ENCODE assay signal across 8 cellular contexts in the genomic region with DNA sequence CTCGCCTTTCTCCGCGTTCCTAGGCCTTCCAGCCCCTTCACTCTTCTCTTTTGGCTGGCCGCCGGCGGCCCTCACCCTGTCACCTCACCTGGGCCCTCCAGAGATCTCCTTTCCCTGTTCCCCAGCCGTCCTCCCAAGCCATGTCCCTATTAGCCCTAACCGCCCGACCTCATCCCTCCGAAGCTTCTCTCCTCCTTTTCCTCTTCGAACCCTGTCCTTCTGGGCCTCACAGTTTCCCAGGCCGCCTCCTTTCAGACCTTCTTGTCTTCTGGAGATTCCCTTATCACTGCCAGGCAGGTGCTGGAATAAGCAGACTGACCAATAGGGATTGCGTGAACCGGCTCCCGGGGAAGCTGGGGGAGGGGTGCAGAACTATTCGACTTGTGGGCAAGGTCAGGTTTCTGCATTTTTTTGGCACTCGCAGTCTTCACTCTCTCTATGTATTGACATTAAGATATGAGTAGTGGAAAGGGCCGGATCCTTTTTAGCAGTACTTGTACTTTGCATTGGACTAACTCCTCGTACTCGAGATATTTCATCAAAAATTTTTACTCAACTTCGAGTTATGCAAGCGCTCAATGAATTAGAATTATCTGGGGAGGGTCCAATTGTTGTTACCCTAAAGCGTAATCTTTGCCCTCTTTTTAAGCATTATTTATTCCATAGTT. TPM values are rescaled to one million over a fixed set of nuclear protein-coding genes. Genes with fewer than 3 reads are reported as not detected.
DNase-seq lines count a peak whose midpoint lies in the region; ATAC-seq and TF ChIP-seq lines count a peak whose summit lies in the region.

No MANE protein-coding gene starts in this region.

- H3K27ac ChIP-seq in OCI-LY1 (ENCODE audit: low read depth, low read length, poor library complexity, severe bottlenecking) (peak overlapping the region; percentile 51), trophoblast cell (ENCODE audit: low read depth, low read length) (peak overlapping the region; percentile 55)

- H3K36me3 ChIP-seq in OCI-LY1 (ENCODE audit: insufficient read depth, low read length) (no peaks in the 10 kb centered on the region), trophoblast cell (ENCODE audit: control insufficient read depth in 1 of 2, insufficient read depth in 2 of 2, low read length in 2 of 2) (peaks cover 0 to 2% of the 10 kb centered on the region in 2 experiments)

- peak overlapping the region; percentile 97 for H3K4me2 ChIP-seq in OCI-LY1 (ENCODE audit: low read length)
- H3K4me2 ChIP-seq in trophoblast cell (ENCODE audit: low read length), result peak overlapping the region; percentile 54

- no peak overlapping the region for H2AK5ac ChIP-seq in trophoblast cell (ENCODE audit: low read length)

- peak overlapping the region; percentile 97 for H3K4me3 Mint-ChIP-seq in HFFc6

- H4K20me1 ChIP-seq in OCI-LY1 (ENCODE audit: insufficient read depth, low read length), result no peaks in the 10 kb centered on the region

- H3K4me1 Mint-ChIP-seq in HFFc6 (ENCODE audit: low read depth), result peaks cover 27% of the 10 kb centered on the region

- H3K79me2 ChIP-seq in OCI-LY1 (ENCODE audit: insufficient read depth, low read length), result peaks cover 17% of the 10 kb centered on the region
- H3K79me2 ChIP-seq in trophoblast cell (ENCODE audit: control insufficient read depth, insufficient read depth, low read length, poor library complexity), result peaks cover 5% of the 10 kb centered on the region

- intact Hi-C loops in left ventricle myocardium superior (cut with micrococcal nuclease), result no loop called here

- H3F3A ChIP-seq in OCI-LY1 (ENCODE audit: insufficient read depth, low read length), result no peaks in the 10 kb centered on the region

- H2BK120ac ChIP-seq in trophoblast cell (ENCODE audit: insufficient read depth, low read length, poor library complexity), result peak overlapping the region; percentile 35

- H3K9ac ChIP-seq in OCI-LY1 (ENCODE audit: low read length) (peak overlapping the region; percentile 82), trophoblast cell (ENCODE audit: low read length) (peak overlapping the region; percentile 81)

- H3K9me2 ChIP-seq in OCI-LY1 (ENCODE audit: low read depth, low read length), result no peaks in the 10 kb centered on the region

- H3K36me3 Mint-ChIP-seq in HFFc6 (ENCODE audit: low read depth), result no peaks in the 10 kb centered on the region

- no peaks in the 10 kb centered on the region; the same call in 1 of the 2 replicates for H3K27me3 Mint-ChIP-seq in HFFc6 (ENCODE audit: insufficient read depth)

- peak overlapping the region; percentile 80 for H3K27ac Mint-ChIP-seq in HFFc6

- no peaks in the 10 kb centered on the region for H3K27me3 ChIP-seq in OCI-LY1 (ENCODE audit: insufficient read depth, low read length)
- no peaks in the 10 kb centered on the region for H3K27me3 ChIP-seq in trophoblast cell (ENCODE audit: insufficient read depth, low read length)

- peak; percentile 45 for ATAC-seq in left ventricle myocardium superior
- ATAC-seq in HG03521 (IDR thresholded peaks at IDR 0.05; ENCODE audit: unreplicated experiment), result no peak

- DNase-seq in COR-L47 (lab: John Stamatoyannopoulos, UW) (peak; percentile 45), HFFc6 (peak; percentile 48), amniotic epithelial cell (ENCODE audit: low read depth) (peak; percentile 84), left ventricle myocardium superior (peak; percentile 63), trophoblast cell (peak; percentile 48 to 52), epidermal melanocyte (ENCODE audit: insufficient read length, low spot score) (no peak)

- peak overlapping the region; percentile 69 for H3K14ac ChIP-seq in trophoblast cell (ENCODE audit: low read length)

- no peak overlapping the region for H2BK12ac ChIP-seq in trophoblast cell (ENCODE audit: low read length)

- H4K12ac ChIP-seq in trophoblast cell (ENCODE audit: low read depth, low read length), result peak overlapping the region; percentile 38

- no CpG with 5 or more reads among the region's 23 CpGs for WGBS in trophoblast cell (ENCODE audit: extremely low coverage, insufficient coverage, insufficient read length)

- H3K9me3 ChIP-seq in OCI-LY1 (ENCODE audit: low read length) (no peaks in the 10 kb centered on the region), trophoblast cell (ENCODE audit: insufficient read depth, low read depth, low read length) (no peaks in the 10 kb centered on the region)

- peak overlapping the region; percentile 69 for H4K8ac ChIP-seq in trophoblast cell (ENCODE audit: low read depth, low read length)

- no peak overlapping the region for H3K23ac ChIP-seq in trophoblast cell (ENCODE audit: low read length)

- H3K4ac ChIP-seq in trophoblast cell (ENCODE audit: low read depth, low read length), result peak overlapping the region; percentile 25

- peak overlapping the region; percentile 23 for H2BK5ac ChIP-seq in trophoblast cell (ENCODE audit: low read depth, low read length, poor library complexity)

- H4K91ac ChIP-seq in trophoblast cell (ENCODE audit: low read depth, low read length), result peak overlapping the region; percentile 52

- no peaks in the 10 kb centered on the region for H3K9me3 Mint-ChIP-seq in HFFc6

- H2AFZ ChIP-seq in OCI-LY1 (ENCODE audit: low read length) (no peak overlapping the region; the same call in 1 of the 2 replicates), trophoblast cell (ENCODE audit: insufficient read depth, low read length, poor library complexity) (peak overlapping the region; percentile 77)

- peaks cover 19% of the 10 kb centered on the region for H3K4me1 ChIP-seq in OCI-LY1 (ENCODE audit: insufficient read depth, low read length, severe bottlenecking)
- H3K4me1 ChIP-seq in trophoblast cell (ENCODE audit: control insufficient read depth in 1 of 2, insufficient read depth in 2 of 2, low read length in 2 of 2), result no peaks in the 10 kb centered on the region

- peaks cover 8% of the 10 kb centered on the region for H3K79me1 ChIP-seq in trophoblast cell (ENCODE audit: low read length)

- TF ChIP-seq CTCF in HFFc6 (IDR thresholded peaks at IDR 0.05) (no peak), OCI-LY1 (IDR thresholded peaks at IDR 0.05; ENCODE audit: low read length) (no peak)

- peak overlapping the region; percentile 49 for H3K18ac ChIP-seq in trophoblast cell (ENCODE audit: low read length)

- H3K4me3 ChIP-seq in OCI-LY1 (ENCODE audit: low read depth, low read length, poor library complexity, severe bottlenecking), result peak overlapping the region; percentile 82
- H3K4me3 ChIP-seq in trophoblast cell (ENCODE audit: low read depth, low read length), result peak overlapping the region; percentile 96

RNA-seq across cellular contexts. Expression of gene RHOT1, which starts 0.7 kb away (rescaled TPM):
- total RNA-seq in HFFc6 (2021; fragmentation: NEBNext Ultra II Directional; extraction: Animal tissue kit (Norgen Biotek cat#: 25700)), result 10 to 100 TPM; 20.8 to 26.8 (median 23.6) TPM
- total RNA-seq in left ventricle myocardium superior, result 77.3 TPM
- 16.1 and 16.6 TPM in 2 replicates for polyA plus RNA-seq in trophoblast cell (2013)
